Comparison of ENCODE assay signal across 22 cellular contexts in genomic region chr10:132101529-132101928, GRCh38. TPM values are rescaled to one million over a fixed set of nuclear protein-coding genes. Genes with fewer than 3 reads are reported as not detected.
DNase-seq lines count a peak whose midpoint lies in the region; ATAC-seq, FAIRE-seq and TF ChIP-seq lines count a peak whose summit lies in the region.
"Had no signal": no experiment of that assay in that cellular context is flagged by ENCODE, and none has a peak within 500 bp of the region (broad histone marks: within the 10 kb centered on the region; RNA-seq: fewer than 3 reads in every experiment).

No MANE protein-coding gene starts in this region.

- H3K36me3 Mint-ChIP-seq in H9 (ENCODE audit: insufficient read depth in 1 of 3, low read depth in 3 of 3), result peaks cover 0 to 2% (median 0%) of the 10 kb centered on the region in 3 experiments; a peak in 1 of 7 replicates
- H3K36me3 Mint-ChIP-seq: stimulated activated naive B cell treated with anti-CD40 and anti-IgM and Interleukin-4, amounts not matched to agents 10 μg/mL and 1 μg/mL and 100 μg/mL, for 72 hours had no signal

- H3K4me1 ChIP-seq in BLaER1 (peaks cover 97% of the 10 kb centered on the region), H9 (ENCODE audit: insufficient read depth, low read length) (no peaks in the 10 kb centered on the region), K562 (replicated peaks in 1 of 2; ENCODE audit: control insufficient read depth in 2 of 2, insufficient read depth in 2 of 2, low read length in 2 of 2) (no peaks in the 10 kb centered on the region)
- H3K4me1 ChIP-seq: adrenal gland, uterus had no signal

- H3K9me3 Mint-ChIP-seq in H9, result no peaks in the 10 kb centered on the region
- H3K9me3 Mint-ChIP-seq: activated CD4-positive, alpha-beta T cell treated with anti-CD3 and anti-CD28 coated beads, Interleukin-2, amount 10 ng/mL, durations not matched to agents 24 days and 14 days; central memory CD8-positive, alpha-beta T cell; stimulated activated naive B cell treated with anti-CD40 and anti-IgM and Interleukin-4, amounts not matched to agents 10 μg/mL and 1 μg/mL and 100 μg/mL, for 72 hours had no signal

- H3K36me3 ChIP-seq in BLaER1 (no peaks in the 10 kb centered on the region), K562 (ENCODE audit: control insufficient read depth, insufficient read depth, low read length) (no peaks in the 10 kb centered on the region)
- H3K36me3 ChIP-seq: adrenal gland, neutrophil, uterus had no signal

- no CpG with 5 or more reads among the region's 10 CpGs for WGBS in H9 (ENCODE audit: extremely low coverage, insufficient read length, low lambda C conversion rate)
- 0% methylated on average over 10 of the region's 10 CpGs for WGBS in K562 (ENCODE audit: insufficient coverage, low coverage, missing lambda C conversion rate)

- H2BK5ac ChIP-seq in H9 (ENCODE audit: insufficient read length, low read length), result no peak overlapping the region

- POLR2A ChIA-PET in K562 (lab: Yijun Ruan, JAX), result interaction anchor here (0.6 to 1.1 kb wide), 2 partner anchors 18 to 967 kb away, joined by 3 read pairs; no protein-coding TSS in a partner anchor

- no peak overlapping the region for H3K56ac ChIP-seq in H9 (ENCODE audit: insufficient read length, low read depth, low read length)

- peaks cover 13% of the 10 kb centered on the region; the same call in 1 of the 2 replicates for H3K27me3 ChIP-seq in BLaER1
- no peaks in the 10 kb centered on the region for H3K27me3 ChIP-seq in H9 (ENCODE audit: insufficient read depth, low read length)
- H3K27me3 ChIP-seq in K562 (ENCODE audit: control insufficient read depth in 2 of 2, insufficient read depth in 2 of 2, low read length in 2 of 2), result peaks cover 12 to 60% of the 10 kb centered on the region in 2 experiments; a peak in 3 of 5 replicates
- H3K27me3 ChIP-seq: adrenal gland, uterus had no signal

- no peak overlapping the region for H2AK5ac ChIP-seq in H9 (ENCODE audit: insufficient read length, low read length)

- H3K23ac ChIP-seq in H9 (ENCODE audit: insufficient read length, low read depth, low read length), result no peak overlapping the region

- peaks cover 1% of the 10 kb centered on the region; the same call in 1 of the 2 replicates for H3K27me3 Mint-ChIP-seq in H9 (ENCODE audit: low read depth)

- H3K79me1 ChIP-seq in H9 (ENCODE audit: insufficient read depth, low read depth, low read length, poor library complexity, severe bottlenecking), result no peaks in the 10 kb centered on the region

- peak overlapping the region; percentile 89 for H3K4me2 ChIP-seq in BLaER1
- H3K4me2 ChIP-seq in H9 (ENCODE audit: insufficient read depth, insufficient read length, low read length), result no peak overlapping the region
- H3K4me2 ChIP-seq in K562 (ENCODE audit: insufficient read depth, low read length), result no peak overlapping the region

- no peak for TF ChIP-seq EP300 in K562 (IDR thresholded peaks at IDR 0.05; ENCODE audit: low read length)

- no peak overlapping the region for H3K4me3 ChIP-seq in BLaER1
- H3K4me3 ChIP-seq in K562, result no peak overlapping the region
- H3K4me3 ChIP-seq: adrenal gland, uterus had no signal

- no peak overlapping the region; the same call in 1 of the 2 replicates for H3K14ac ChIP-seq in H9 (ENCODE audit: insufficient read depth, low read length)

- TF ChIP-seq CTCF in H9 (conservative IDR thresholded peaks at IDR 0.05) (peak; percentile 53), K562 (IDR thresholded peaks at IDR 0.05 in 2 of 3, conservative IDR thresholded peaks at IDR 0.05 in 1 of 3; ENCODE audit: insufficient read depth in 2 of 3, low read depth in 1 of 3, low read length in 3 of 3) (peak; percentile 34 to 46 (median 36); a peak in 5 of 6 replicates)

- TF ChIP-seq POLR2A in K562 (conservative IDR thresholded peaks at IDR 0.05), result no peak

- no peak overlapping the region for H4K91ac ChIP-seq in H9 (ENCODE audit: insufficient read length, low read depth, low read length)

- no peaks in the 10 kb centered on the region for H3K4me1 Mint-ChIP-seq in H9
- H3K4me1 Mint-ChIP-seq: activated CD4-positive, alpha-beta T cell treated with anti-CD3 and anti-CD28 coated beads, Interleukin-2, amount 10 ng/mL, durations not matched to agents 24 days and 14 days; B cell; central memory CD8-positive, alpha-beta T cell had no signal

- FAIRE-seq in K562 (lab: Jason Lieb, UNC), result no peak
- FAIRE-seq: endometrium had no signal

- H3K4me3 Mint-ChIP-seq in H9, result no peak overlapping the region
- H3K4me3 Mint-ChIP-seq: activated CD4-positive, alpha-beta T cell treated with anti-CD3 and anti-CD28 coated beads, Interleukin-2, amount 10 ng/mL, durations not matched to agents 24 days and 14 days; B cell; central memory CD8-positive, alpha-beta T cell; stimulated activated naive B cell treated with anti-CD40 and anti-IgM and Interleukin-4, amounts not matched to agents 10 μg/mL and 1 μg/mL and 100 μg/mL, for 72 hours had no signal

- no peak overlapping the region for H2BK20ac ChIP-seq in H9 (ENCODE audit: low read depth, low read length, poor library complexity, severe bottlenecking)

- in situ Hi-C loops in K562 (cut with MboI), result no loop called here

- H4K20me1 ChIP-seq in BLaER1, result no peaks in the 10 kb centered on the region
- H4K20me1 ChIP-seq in H9 (ENCODE audit: control insufficient read depth, insufficient read depth, insufficient read length), result no peaks in the 10 kb centered on the region
- 0 out of 2 replicates have a peak, but pooled peaks cover 3% of the 10 kb centered on the region for H4K20me1 ChIP-seq in K562 (replicated peaks; ENCODE audit: control insufficient read depth, insufficient read depth, low read length)

- no TSS peak for BruUV-seq in K562 (replicated peaks; lab: Mats Ljungman, UMichigan)

- no peak overlapping the region for H2BK15ac ChIP-seq in H9 (ENCODE audit: low read depth, low read length)

- no peaks in the 10 kb centered on the region for H3K23me2 ChIP-seq in H9 (ENCODE audit: insufficient read length, low read depth, low read length, poor library complexity, severe bottlenecking)

- no peak overlapping the region for H3K18ac ChIP-seq in H9 (ENCODE audit: insufficient read length, low read depth, low read length)

- no peak overlapping the region for H2BK120ac ChIP-seq in H9 (ENCODE audit: low read depth, low read length, poor library complexity, severe bottlenecking)

- H2AFZ ChIP-seq in H9 (ENCODE audit: low read length) (no peak overlapping the region), K562 (ENCODE audit: low read depth, low read length) (no peak overlapping the region)

- intact Hi-C loops in K562 (cut with micrococcal nuclease), result no loop called here

- CTCF ChIA-PET in K562 (lab: Yijun Ruan, JAX; ENCODE audit: low intra/inter-chr PET ratio), result no interaction called here

- H3K9me3 ChIP-seq in BLaER1, result no peaks in the 10 kb centered on the region
- no peaks in the 10 kb centered on the region for H3K9me3 ChIP-seq in H9 (ENCODE audit: control insufficient read depth, low read depth, low read length)
- H3K9me3 ChIP-seq in K562 (replicated peaks; ENCODE audit: control insufficient read depth, insufficient read depth, low read depth, low read length), result no peaks in the 10 kb centered on the region
- H3K9me3 ChIP-seq: adrenal gland, neutrophil, uterus had no signal

- H3T11ph ChIP-seq in H9 (ENCODE audit: low read length), result no peak overlapping the region

- H3K27ac ChIP-seq in BLaER1 (no peak overlapping the region), H9 (ENCODE audit: insufficient read length, low read depth, low read length) (no peak overlapping the region), K562 (ENCODE audit: extremely low read depth, low read depth, low read length) (no peak overlapping the region)
- H3K27ac ChIP-seq: adrenal gland, HL-60, neutrophil, uterus had no signal

- no peak overlapping the region; a peak in 1 of 7 replicates for H3K27ac Mint-ChIP-seq in H9
- H3K27ac Mint-ChIP-seq: activated CD4-positive, alpha-beta T cell treated with anti-CD3 and anti-CD28 coated beads, Interleukin-2, amount 10 ng/mL, durations not matched to agents 24 days and 14 days; B cell; stimulated activated naive B cell treated with anti-CD40 and anti-IgM and Interleukin-4, amounts not matched to agents 10 μg/mL and 1 μg/mL and 100 μg/mL, for 72 hours had no signal

- no peaks in the 10 kb centered on the region for H3K79me2 ChIP-seq in H9 (ENCODE audit: insufficient read depth, low read length)
- no peaks in the 10 kb centered on the region for H3K79me2 ChIP-seq in K562 (ENCODE audit: control insufficient read depth, insufficient read depth, low read length)

- H3K9me1 ChIP-seq in K562 (ENCODE audit: control insufficient read depth, insufficient read depth, low read length), result no peaks in the 10 kb centered on the region

- H3K9ac ChIP-seq in BLaER1, result no peak overlapping the region
- no peak overlapping the region for H3K9ac ChIP-seq in H9 (ENCODE audit: extremely low read depth, insufficient read length, low read length)
- H3K9ac ChIP-seq in K562 (ENCODE audit: insufficient read depth in 1 of 2, low read depth in 2 of 2, low read length in 2 of 2), result no peak overlapping the region

- no peak overlapping the region for H4K8ac ChIP-seq in H9 (replicated peaks; ENCODE audit: insufficient read length, low read depth, low read length)

- H3K4ac ChIP-seq in H9 (ENCODE audit: low read depth, low read length), result no peak overlapping the region

- DNase-seq in H9, result peak; percentile 34
- peak in 3 of 4 experiments; percentile 18 to 29 (median 26) for DNase-seq in K562 (ENCODE audit: extremely low read depth in 1 of 4, low spot score in 3 of 4)
- DNase-seq in mucosa of gallbladder (ENCODE audit: low spot score), result peak; percentile 7
- no peak for DNase-seq in SHP77 treated with DMSO at 0.1 percent for 48 hours (lab: John Stamatoyannopoulos, UW)
- no peak for DNase-seq in COR-L47 (lab: John Stamatoyannopoulos, UW)
- DNase-seq: activated CD4-positive, alpha-beta T cell treated with anti-CD3 and anti-CD28 coated beads, Interleukin-2, amount 10 ng/mL, durations not matched to agents 24 days and 14 days; activated T-cell treated with anti-CD3 and anti-CD28 coated beads, Interleukin-2, amount 50 U/mL, for 48 hours; DMS53; NCI-H1930; NCI-H748 treated with DMSO at 0.1 percent for 48 hours; stimulated activated naive B cell treated with anti-CD40 and anti-IgM and Interleukin-4, amounts not matched to agents 10 μg/mL and 1 μg/mL and 100 μg/mL, for 72 hours; uterus had no signal

- TF ChIP-seq RAD21 in K562 (CRISPR knock-in tag; conservative IDR thresholded peaks at IDR 0.05 in 1 of 2, IDR thresholded peaks at IDR 0.05 in 1 of 2), result peak in 1 of 2 experiments; percentile 36; a peak in 2 of 4 replicates

- no peak overlapping the region for H4K5ac ChIP-seq in H9 (ENCODE audit: insufficient read length, low read depth, low read length)

- peak; percentile 78 for ATAC-seq in K562
- ATAC-seq in GM21526 (IDR thresholded peaks at IDR 0.05; ENCODE audit: low FRiP score, unreplicated experiment), result no peak
- no peak for ATAC-seq in activated CD4-positive, CD25-positive, alpha-beta regulatory T cell treated with anti-CD3 and anti-CD28 coated beads, Interleukin-2, amount 50 U/mL, for 24 hours
- ATAC-seq: stimulated activated naive B cell treated with anti-CD40 and anti-IgM and Interleukin-4, amounts not matched to agents 10 μg/mL and 1 μg/mL and 100 μg/mL, for 72 hours had no signal

- no peak overlapping the region for H2BK12ac ChIP-seq in H9 (ENCODE audit: insufficient read length, low read depth, low read length)

RNA-seq across cellular contexts. Expression of gene JAKMIP3, which starts 35.8 kb away (rescaled TPM):
- total RNA-seq in H9 (2021) (0.50 and 0.55 TPM in 2 replicates), K562 (2014; rRNA removed) (not detected in 2 replicates), K562 (2014; rRNA removed; fragmentation: Illumina TruSeq; extraction: Trizol) (not detected in 2 replicates), K562 (2015; rRNA removed; fragmentation: Illumina TruSeq; extraction: Trizol) (0.04 TPM in 1 of 2 replicates, not detected in the other), K562 (2021) (not detected in 2 replicates), mucosa of gallbladder (1.1 TPM)
- 0.12 TPM in 1 of 2 replicates, not detected in the other for total RNA-seq in K562 (2011; cell fraction: chromatin; rRNA removed; ENCODE audit: low replicate concordance)
- under 0.01 TPM in 1 of 2 replicates, not detected in the other for total RNA-seq in K562 (2011; cell fraction: nucleolus; rRNA removed)
- total RNA-seq in K562 (2011; cell fraction: nucleoplasm; rRNA removed), result 0.15 TPM in 1 of 2 replicates, not detected in the other
- polyA plus RNA-seq in K562 (2011; rRNA removed) (0.01 TPM in 1 of 2 replicates, not detected in the other), K562 (2014; fragmentation: Illumina TruSeq; extraction: Trizol) (not detected in 2 replicates), K562 (2014; fragmentation: Nextera tagmentation; extraction: Ambion mirVana) (not detected), K562 (2014; rRNA removed) (0.01 TPM in 1 of 2 replicates, not detected in the other)
- not detected in 2 replicates for polyA plus RNA-seq in K562 (2011; cell fraction: cytosol; rRNA removed)
- 0.03 TPM in 1 of 2 replicates, not detected in the other for polyA plus RNA-seq in K562 (2011; cell fraction: nucleus; rRNA removed)
- 0.04 and 1.4 TPM in 2 replicates for polyA plus RNA-seq in K562 (2012)
- polyA minus RNA-seq in K562 (2011; rRNA and poly(A)+ RNA removed), result not detected in 2 replicates
- polyA minus RNA-seq in K562 (2011; cell fraction: cytosol; rRNA and poly(A)+ RNA removed), result not detected in 2 replicates
- polyA minus RNA-seq in K562 (2011; cell fraction: nucleus; rRNA and poly(A)+ RNA removed), result under 0.01 TPM in 1 of 2 replicates, not detected in the other
- total RNA-seq: LHCN-M2 had no signal

Comparison
In these comparisons a context has a peak if more than half of its experiments do, and no peak if none do; other contexts are left out.
1. DNase-seq: peak in H9 (single experiment), K562 (3 of 4) and mucosa of gallbladder (single experiment); none in SHP77 treated with DMSO at 0.1 percent for 48 hours (single experiment) and COR-L47 (single experiment).